Comparison of ENCODE assay signal across 28 cellular contexts in the genomic region with DNA sequence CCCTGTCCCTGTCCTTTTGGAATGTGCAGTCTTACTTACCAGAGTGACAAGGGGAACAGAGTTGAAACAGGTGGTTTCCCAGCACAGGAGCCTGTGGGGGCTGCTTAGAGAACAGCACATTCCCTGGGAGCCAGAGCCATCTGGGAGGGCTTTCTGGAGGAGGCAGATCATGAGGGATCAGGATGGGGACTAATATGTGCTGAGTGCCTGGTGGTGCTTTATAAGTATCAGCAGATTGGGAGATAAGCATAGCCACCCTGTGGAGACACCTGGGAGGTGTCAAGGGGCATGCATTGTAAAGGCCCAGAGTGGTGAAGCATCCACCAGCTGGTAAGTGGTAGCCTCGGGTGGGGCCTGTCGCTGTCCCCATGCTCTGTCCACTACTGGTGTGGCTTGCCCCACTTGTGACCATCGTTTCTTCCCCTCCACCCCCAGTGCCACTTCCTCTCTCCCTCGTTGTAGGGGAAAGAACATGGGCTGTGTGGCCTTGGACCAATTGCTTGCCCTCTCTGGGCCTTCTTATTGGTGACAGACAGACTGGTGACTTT. TPM values are rescaled to one million over a fixed set of nuclear protein-coding genes. Genes with fewer than 3 reads are reported as not detected.
A peak's percentile ranks its signal among the peaks of the same experiment; 100 is the strongest.
DNase-seq lines count a peak whose midpoint lies in the region; ATAC-seq, FAIRE-seq and TF ChIP-seq lines count a peak whose summit lies in the region.
"Had no signal": no experiment of that assay in that cellular context is flagged by ENCODE, and none has a peak within 500 bp of the region (broad histone marks: within the 10 kb centered on the region; RNA-seq: fewer than 3 reads in every experiment).

No MANE protein-coding gene starts in this region.

- H3K4me3 Mint-ChIP-seq in MCF 10A (ENCODE audit: unreplicated experiment) (no peak overlapping the region), natural killer cell (no peak overlapping the region)
- H3K4me3 Mint-ChIP-seq: activated CD8-positive, alpha-beta T cell treated with anti-CD3 and anti-CD28 coated beads, Interleukin-2, amount 10 ng/mL, durations not matched to agents 7 days and 5 days; activated naive CD4-positive, alpha-beta T cell treated with anti-CD3 and anti-CD28 coated beads, Interleukin-2, amount 50 U/mL, for 24 hours; immature natural killer cell had no signal

- ATAC-seq in natural killer cell (no peak), HG03378 (IDR thresholded peaks at IDR 0.05; ENCODE audit: unreplicated experiment) (no peak)
- ATAC-seq: activated CD8-positive, alpha-beta T cell treated with anti-CD3 and anti-CD28 coated beads, Interleukin-2, amount 10 ng/mL, durations not matched to agents 7 days and 5 days; heart right ventricle had no signal

- no peak overlapping the region for H2AFZ ChIP-seq in hepatocyte

- H3K36me3 Mint-ChIP-seq in MCF 10A (ENCODE audit: insufficient read depth, unreplicated experiment) (peaks cover 6% of the 10 kb centered on the region), natural killer cell (no peaks in the 10 kb centered on the region)
- H3K36me3 Mint-ChIP-seq: activated naive CD4-positive, alpha-beta T cell treated with anti-CD3 and anti-CD28 coated beads, Interleukin-2, amount 50 U/mL, for 24 hours; immature natural killer cell had no signal

- TF ChIP-seq CTCF in MCF 10A (IDR thresholded peaks at IDR 0.05; ENCODE audit: unreplicated experiment), result no peak
- no peak for TF ChIP-seq CTCF in breast epithelium (IDR thresholded peaks at IDR 0.05)
- no peak for TF ChIP-seq CTCF in bronchial epithelial cell (IDR thresholded peaks at IDR 0.05; ENCODE audit: insufficient read depth, low read length, severe bottlenecking)
- TF ChIP-seq CTCF in natural killer cell (IDR thresholded peaks at IDR 0.05), result no peak
- no peak for TF ChIP-seq CTCF in GM10266 (IDR thresholded peaks at IDR 0.05; ENCODE audit: control insufficient read depth, insufficient read depth, low read depth, missing control alignments)
- TF ChIP-seq CTCF in hepatocyte (IDR thresholded peaks at IDR 0.05; ENCODE audit: poor library complexity), result no peak

- FAIRE-seq in bronchial epithelial cell (lab: Jason Lieb, UNC), result peak; percentile 36
- FAIRE-seq: D721Med had no signal

- H3K27ac Mint-ChIP-seq in MCF 10A (ENCODE audit: low read depth, unreplicated experiment) (peak overlapping the region; percentile 25), natural killer cell (no peak overlapping the region)
- H3K27ac Mint-ChIP-seq: activated CD8-positive, alpha-beta T cell treated with anti-CD3 and anti-CD28 coated beads, Interleukin-2, amount 10 ng/mL, durations not matched to agents 7 days and 5 days; activated naive CD4-positive, alpha-beta T cell treated with anti-CD3 and anti-CD28 coated beads, Interleukin-2, amount 50 U/mL, for 24 hours had no signal

- H3K9me2 ChIP-seq in hepatocyte (replicated peaks; ENCODE audit: insufficient read depth), result no peaks in the 10 kb centered on the region

- POLR2A ChIA-PET in MCF 10A (lab: Yijun Ruan, JAX), result interaction anchor here (0.7 to 1.7 kb wide), 3 partner anchors 10 to 249 kb away, joined by 3 to 4 read pairs (median 3); partner anchors contain the start of gene PADI1

- CTCF ChIA-PET in MCF 10A (lab: Yijun Ruan, JAX), result no interaction called here

- intact Hi-C loops in MCF 10A (cut with micrococcal nuclease) (loop anchor here (5.0 kb wide), 2 partner anchors 37 to 68 kb away; no protein-coding TSS in a partner anchor), breast epithelium (cut with DNase I; ENCODE audit: low total_unique reads) (no loop called here), natural killer cell (cut with micrococcal nuclease) (no loop called here)

- H3K4me1 ChIP-seq in breast epithelium (no peaks in the 10 kb centered on the region), hepatocyte (ENCODE audit: insufficient read depth) (no peaks in the 10 kb centered on the region)
- H3K4me1 ChIP-seq: heart right ventricle, uterus had no signal

- no peaks in the 10 kb centered on the region for H3K79me2 ChIP-seq in hepatocyte

- no peak for TF ChIP-seq POLR2A in breast epithelium (IDR thresholded peaks at IDR 0.05)

- H3K27me3 ChIP-seq in breast epithelium, result no peaks in the 10 kb centered on the region
- no peaks in the 10 kb centered on the region for H3K27me3 ChIP-seq in bronchial epithelial cell (ENCODE audit: control insufficient read depth, insufficient read depth, low read length)
- H3K27me3 ChIP-seq in hepatocyte, result no peaks in the 10 kb centered on the region
- H3K27me3 ChIP-seq: uterus had no signal

- H3K27me3 Mint-ChIP-seq in MCF 10A (ENCODE audit: insufficient read depth, unreplicated experiment), result no peaks in the 10 kb centered on the region
- H3K27me3 Mint-ChIP-seq in natural killer cell (ENCODE audit: low read depth in 2 of 2), result peaks cover 6 to 10% of the 10 kb centered on the region in 2 donors
- H3K27me3 Mint-ChIP-seq: activated naive CD4-positive, alpha-beta T cell treated with anti-CD3 and anti-CD28 coated beads, Interleukin-2, amount 50 U/mL, for 24 hours had no signal

- H3K4me3 ChIP-seq in breast epithelium (no peak overlapping the region), bronchial epithelial cell (ENCODE audit: low read depth, low read length) (no peak overlapping the region), hepatocyte (no peak overlapping the region)
- H3K4me3 ChIP-seq: heart right ventricle, uterus had no signal

- BruUV-seq in MCF 10A (replicated peaks; lab: Mats Ljungman, UMichigan), result no TSS peak

- H3K36me3 ChIP-seq in breast epithelium (no peaks in the 10 kb centered on the region), bronchial epithelial cell (ENCODE audit: control insufficient read depth, insufficient read depth, low read length) (no peaks in the 10 kb centered on the region), hepatocyte (replicated peaks; ENCODE audit: insufficient read depth, low read depth) (no peaks in the 10 kb centered on the region)
- H3K36me3 ChIP-seq: heart right ventricle, uterus had no signal

- H4K20me1 ChIP-seq in hepatocyte (ENCODE audit: insufficient read depth, poor library complexity, severe bottlenecking), result no peaks in the 10 kb centered on the region

- peaks cover 7% of the 10 kb centered on the region for H3K9me3 Mint-ChIP-seq in MCF 10A (ENCODE audit: unreplicated experiment)
- H3K9me3 Mint-ChIP-seq in natural killer cell, result no peaks in the 10 kb centered on the region
- H3K9me3 Mint-ChIP-seq: activated naive CD4-positive, alpha-beta T cell treated with anti-CD3 and anti-CD28 coated beads, Interleukin-2, amount 50 U/mL, for 24 hours; immature natural killer cell had no signal

- WGBS in hepatocyte (ENCODE audit: low lambda C conversion rate, missing lambda C conversion rate), result 78% methylated on average over 4 of the region's 4 CpGs

- H3K4me1 Mint-ChIP-seq in MCF 10A (ENCODE audit: insufficient read depth, unreplicated experiment) (peaks cover 41% of the 10 kb centered on the region), natural killer cell (peaks cover 7 to 10% of the 10 kb centered on the region in 2 donors)

- H3K9me3 ChIP-seq in breast epithelium, result no peaks in the 10 kb centered on the region
- H3K9me3 ChIP-seq in hepatocyte (ENCODE audit: low read depth), result no peaks in the 10 kb centered on the region
- H3K9me3 ChIP-seq: uterus had no signal

- H3K4me2 ChIP-seq in hepatocyte, result no peak overlapping the region
- H3K4me2 ChIP-seq: KMS-11 had no signal

- DNase-seq in MCF 10A (ENCODE audit: unreplicated experiment) (no peak), breast epithelium (ENCODE audit: low spot score in 2 of 2) (no peak), bronchial epithelial cell (ENCODE audit: low read depth) (no peak), natural killer cell (peak; percentile 7), ureter (ENCODE audit: low spot score) (peak; percentile 32), GM10266 (ENCODE audit: extremely low spot score) (no peak), hepatocyte (ENCODE audit: low spot score) (no peak)
- DNase-seq: activated CD4-positive, CD25-positive, alpha-beta regulatory T cell; activated CD8-positive, alpha-beta T cell treated with anti-CD3 and anti-CD28 coated beads, Interleukin-2, amount 10 ng/mL, durations not matched to agents 7 days and 5 days; anterior cingulate cortex; heart right ventricle; immature natural killer cell; MV-4-11; NCI-H187 treated with DMSO at 0.1 percent for 48 hours; NCI-H774; occipital lobe; Right ventricle myocardium superior; stimulated activated CD4-positive, alpha-beta T cell treated with anti-CD3 and anti-CD28 coated beads, Interleukin-15, amount 100 ng/mL, for 24 hours; uterus had no signal

- H3K27ac ChIP-seq in breast epithelium (no peak overlapping the region), hepatocyte (no peak overlapping the region)
- H3K27ac ChIP-seq: C4-2B, epithelial cell of prostate, heart right ventricle, KMS-11, uterus had no signal

RNA-seq across cellular contexts. Expression of gene PADI1, which starts 9.9 kb away (rescaled TPM):
- 0.10 and 0.58 TPM in 2 replicates for total RNA-seq in MCF 10A (2022)
- under 1 TPM in 1 of 3 donors, not detected in 2; 0.33 TPM for total RNA-seq in breast epithelium
- total RNA-seq in bronchial epithelial cell, result 11.8 and 32.8 TPM in 2 replicates
- not detected for total RNA-seq in natural killer cell
- 0.86 TPM for total RNA-seq in ureter
- total RNA-seq in hepatocyte, result not detected in 2 replicates
- polyA plus RNA-seq in hepatocyte, result 0.51 TPM in 1 of 2 replicates, not detected in the other
- total RNA-seq: activated CD8-positive, alpha-beta T cell treated with anti-CD3 and anti-CD28 coated beads, Interleukin-2, amount 10 ng/mL, durations not matched to agents 7 days and 5 days; heart right ventricle; occipital lobe; OCI-LY7; Right ventricle myocardium superior had no signal
- polyA plus RNA-seq: immature natural killer cell, liver had no signal

RNA-seq across cellular contexts. Expression of gene PADI3, which starts 53.8 kb away (rescaled TPM):
- total RNA-seq in MCF 10A (2022) (0.12 TPM in 1 of 2 replicates, not detected in the other), breast epithelium (not detected), bronchial epithelial cell (0.26 and 0.38 TPM in 2 replicates), natural killer cell (not detected), ureter (65.3 TPM), hepatocyte (not detected in 2 replicates)
- polyA plus RNA-seq in hepatocyte, result not detected in 2 replicates
- total RNA-seq: activated CD8-positive, alpha-beta T cell treated with anti-CD3 and anti-CD28 coated beads, Interleukin-2, amount 10 ng/mL, durations not matched to agents 7 days and 5 days; fibroblast of villous mesenchyme; heart right ventricle; liver; occipital lobe; OCI-LY7; Right ventricle myocardium superior; uterus had no signal
- polyA plus RNA-seq: heart right ventricle, immature natural killer cell, liver had no signal

Comparison
In these comparisons a context has a peak if more than half of its experiments do, and no peak if none do; other contexts are left out.
1. DNase-seq: peak in natural killer cell (single experiment) and ureter (single experiment); none in MCF 10A (single experiment), breast epithelium (0 of 2), bronchial epithelial cell (single experiment), GM10266 (single experiment) and hepatocyte (single experiment).
2. RNA of gene PADI3, which starts 53.8 kb away (total RNA-seq): 65.3 TPM in ureter (single experiment); 0.26 to 0.38 TPM in bronchial epithelial cell, 0.12 TPM in MCF 10A, not detected in breast epithelium, not detected in natural killer cell and not detected in hepatocyte; every median in the first group is over 10 times any median in the second.